In the genomic region with DNA sequence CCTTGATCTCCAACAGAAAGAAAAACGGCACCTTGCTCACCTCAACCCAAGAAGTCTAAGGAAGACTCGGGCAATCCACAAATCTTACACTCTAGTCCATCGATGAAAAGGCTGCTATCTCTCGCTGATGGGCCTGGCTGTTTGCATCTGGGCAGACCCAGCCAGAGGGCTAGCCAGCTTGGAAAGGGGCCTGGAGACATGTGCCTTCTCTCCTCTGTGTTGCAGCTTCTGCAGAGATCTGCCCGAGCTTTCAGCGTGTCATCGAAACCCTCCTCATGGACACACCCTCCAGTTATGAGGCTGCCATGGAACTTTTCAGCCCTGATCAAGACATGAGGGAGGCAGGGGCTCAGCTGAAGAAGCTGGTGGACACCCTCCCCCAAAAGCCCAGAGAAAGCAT, we compare ENCODE assay signal across 1 cellular context.
TF ChIP-seq lines count a peak whose summit lies in the region.

No MANE protein-coding gene starts in this region.

TF ChIP-seq in K562, 482 proteins besides CTCF, POLR2A, EP300 and RAD21:
- TF ChIP-seq, protein P1, sequence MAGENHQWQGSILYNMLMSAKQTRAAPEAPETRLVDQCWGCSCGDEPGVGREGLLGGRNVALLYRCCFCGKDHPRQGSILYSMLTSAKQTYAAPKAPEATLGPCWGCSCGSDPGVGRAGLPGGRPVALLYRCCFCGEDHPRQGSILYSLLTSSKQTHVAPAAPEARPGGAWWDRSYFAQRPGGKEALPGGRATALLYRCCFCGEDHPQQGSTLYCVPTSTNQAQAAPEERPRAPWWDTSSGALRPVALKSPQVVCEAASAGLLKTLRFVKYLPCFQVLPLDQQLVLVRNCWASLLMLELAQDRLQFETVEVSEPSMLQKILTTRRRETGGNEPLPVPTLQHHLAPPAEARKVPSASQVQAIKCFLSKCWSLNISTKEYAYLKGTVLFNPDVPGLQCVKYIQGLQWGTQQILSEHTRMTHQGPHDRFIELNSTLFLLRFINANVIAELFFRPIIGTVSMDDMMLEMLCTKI (IDR thresholded peaks at IDR 0.05; ENCODE audit: partially characterized antibody): no peak
- TF ChIP-seq, protein P2, sequence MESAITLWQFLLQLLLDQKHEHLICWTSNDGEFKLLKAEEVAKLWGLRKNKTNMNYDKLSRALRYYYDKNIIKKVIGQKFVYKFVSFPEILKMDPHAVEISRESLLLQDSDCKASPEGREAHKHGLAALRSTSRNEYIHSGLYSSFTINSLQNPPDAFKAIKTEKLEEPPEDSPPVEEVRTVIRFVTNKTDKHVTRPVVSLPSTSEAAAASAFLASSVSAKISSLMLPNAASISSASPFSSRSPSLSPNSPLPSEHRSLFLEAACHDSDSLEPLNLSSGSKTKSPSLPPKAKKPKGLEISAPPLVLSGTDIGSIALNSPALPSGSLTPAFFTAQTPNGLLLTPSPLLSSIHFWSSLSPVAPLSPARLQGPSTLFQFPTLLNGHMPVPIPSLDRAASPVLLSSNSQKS (CRISPR knock-in tag; IDR thresholded peaks at IDR 0.05): no peak
- TF ChIP-seq, protein P3, sequence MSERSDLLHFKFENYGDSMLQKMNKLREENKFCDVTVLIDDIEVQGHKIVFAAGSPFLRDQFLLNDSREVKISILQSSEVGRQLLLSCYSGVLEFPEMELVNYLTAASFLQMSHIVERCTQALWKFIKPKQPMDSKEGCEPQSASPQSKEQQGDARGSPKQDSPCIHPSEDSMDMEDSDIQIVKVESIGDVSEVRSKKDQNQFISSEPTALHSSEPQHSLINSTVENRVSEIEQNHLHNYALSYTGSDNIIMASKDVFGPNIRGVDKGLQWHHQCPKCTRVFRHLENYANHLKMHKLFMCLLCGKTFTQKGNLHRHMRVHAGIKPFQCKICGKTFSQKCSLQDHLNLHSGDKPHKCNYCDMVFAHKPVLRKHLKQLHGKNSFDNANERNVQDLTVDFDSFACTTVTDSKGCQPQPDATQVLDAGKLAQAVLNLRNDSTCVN (CRISPR knock-in tag; IDR thresholded peaks at IDR 0.05): no peak
- TF ChIP-seq ZBTB34 (CRISPR knock-in tag; IDR thresholded peaks at IDR 0.05) (no peak), ZNF57 (CRISPR knock-in tag; IDR thresholded peaks at IDR 0.05) (no peak), ARID3A (IDR thresholded peaks at IDR 0.05; ENCODE audit: borderline replicate concordance, low read depth, low read length) (no peak), ZNF436 (CRISPR knock-in tag; IDR thresholded peaks at IDR 0.05) (no peak), DMBX1 (CRISPR knock-in tag; IDR thresholded peaks at IDR 0.05; ENCODE audit: borderline replicate concordance) (no peak), ARHGAP35 (IDR thresholded peaks at IDR 0.05; ENCODE audit: partially characterized antibody) (no peak)
TF ChIP-seq in K562: peak in this region for 0.
